ENCODE assay signal across 8 cellular contexts in the genomic region with DNA sequence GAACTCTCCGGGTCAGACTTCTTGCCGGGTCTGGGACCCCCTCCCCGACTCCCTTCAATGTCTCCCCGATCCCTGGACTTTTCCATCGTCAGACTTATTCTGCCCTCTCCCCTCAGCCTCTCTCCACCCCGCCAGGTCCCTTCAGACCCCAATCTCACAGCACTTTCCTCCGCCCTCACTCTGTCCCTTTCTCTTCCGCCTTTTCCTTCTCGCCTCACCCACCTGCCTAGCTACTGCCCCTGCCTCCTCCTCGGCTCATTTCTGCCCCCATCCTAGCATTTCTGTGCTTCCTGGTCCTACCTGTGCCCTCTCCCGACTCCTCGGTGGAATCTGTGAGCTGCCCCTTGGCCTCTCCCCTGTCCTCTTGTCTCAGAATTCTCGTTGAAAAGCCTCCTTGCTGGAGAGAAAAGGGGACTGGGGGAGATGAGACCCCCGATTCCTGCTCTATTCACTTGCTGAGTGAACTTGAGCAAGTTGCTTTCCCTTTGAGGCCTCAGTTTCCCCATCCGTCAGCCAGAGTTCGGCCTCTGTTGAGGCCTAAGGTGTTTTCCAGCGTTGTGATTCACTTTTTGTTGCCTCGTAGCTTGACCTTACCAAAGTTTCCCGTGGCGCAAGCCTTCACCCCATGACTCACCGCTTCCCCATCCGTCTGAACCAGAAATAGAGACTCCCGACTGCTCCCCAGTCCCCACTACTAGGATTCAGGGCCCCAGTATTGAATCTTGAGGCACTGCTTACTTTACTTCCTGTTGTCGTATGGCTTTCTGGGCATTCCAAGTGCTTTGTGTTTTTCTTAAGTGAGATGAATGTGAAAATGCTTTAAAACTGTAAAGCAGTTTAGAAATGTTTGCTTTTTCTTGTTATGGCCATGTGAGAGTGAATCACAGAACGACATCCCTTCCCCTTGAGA. TPM values are rescaled to one million over a fixed set of nuclear protein-coding genes. Genes with fewer than 3 reads are reported as not detected.
DNase-seq lines count a peak whose midpoint lies in the region; ATAC-seq and TF ChIP-seq lines count a peak whose summit lies in the region.

No MANE protein-coding gene starts in this region.

- H3K9me2 ChIP-seq in GM23338 (ENCODE audit: insufficient read depth), result no peaks in the 10 kb centered on the region

- H3K4me3 Mint-ChIP-seq in CD14-positive monocyte, result peak overlapping the region; percentile 96 to 98
- H3K4me3 Mint-ChIP-seq in GM23338, result peak overlapping the region; percentile 90
- peak overlapping the region; percentile 98 for H3K4me3 Mint-ChIP-seq in activated T-helper 17 cell treated with anti-CD3 and anti-CD28 coated beads, Interleukin-2, amount 50 U/mL, for 72 hours

- peak overlapping the region; percentile 100 for H3K4me2 ChIP-seq in GM23338

- peaks cover 22 to 34% of the 10 kb centered on the region in 2 donors for H3K36me3 Mint-ChIP-seq in CD14-positive monocyte
- peaks cover 3% of the 10 kb centered on the region; the same call in 1 of the 3 replicates for H3K36me3 Mint-ChIP-seq in GM23338 (ENCODE audit: low read depth)
- peaks cover 54% of the 10 kb centered on the region for H3K36me3 Mint-ChIP-seq in activated T-helper 17 cell treated with anti-CD3 and anti-CD28 coated beads, Interleukin-2, amount 50 U/mL, for 72 hours (ENCODE audit: low read depth)

- ATAC-seq in GM23338 (peak; percentile 17), omental fat pad (ENCODE audit: low FRiP score) (peak; percentile 84), aorta (ENCODE audit: low FRiP score) (peak; percentile 61), HG03520 (IDR thresholded peaks at IDR 0.05; ENCODE audit: unreplicated experiment) (no peak)
- peak; percentile 54 for ATAC-seq in activated T-helper 17 cell treated with anti-CD3 and anti-CD28 coated beads, Interleukin-2, amount 50 U/mL, for 72 hours (replicated peaks)

- peak; percentile 95 for DNase-seq in CD14-positive monocyte (ENCODE audit: low spot score)
- peak; percentile 57 for DNase-seq in GM23338 (ENCODE audit: low spot score)
- DNase-seq in NOMO-1 treated with DMSO at 0.1 percent for 48 hours (lab: John Stamatoyannopoulos, UW; ENCODE audit: unreplicated experiment), result peak; percentile 73
- DNase-seq in germinal center (ENCODE audit: low spot score), result peak; percentile 79
- DNase-seq in omental fat pad (ENCODE audit: low spot score), result peak; percentile 60
- peak; percentile 85 to 88 for DNase-seq in aorta

- no peak for TF ChIP-seq CTCF in CD14-positive monocyte (IDR thresholded peaks at IDR 0.05)
- TF ChIP-seq CTCF in GM23338 (conservative IDR thresholded peaks at IDR 0.05; ENCODE audit: low read depth in 2 of 2), result no peak
- TF ChIP-seq CTCF in omental fat pad (IDR thresholded peaks at IDR 0.05), result no peak

- H3K9me3 Mint-ChIP-seq in CD14-positive monocyte, result peaks cover 0 to 2% (median 0%) of the 10 kb centered on the region in 7 donors
- H3K9me3 Mint-ChIP-seq in GM23338, result no peaks in the 10 kb centered on the region
- H3K9me3 Mint-ChIP-seq in activated T-helper 17 cell treated with anti-CD3 and anti-CD28 coated beads, Interleukin-2, amount 50 U/mL, for 72 hours, result no peaks in the 10 kb centered on the region

- WGBS in aorta, 2 donors, result 1% methylated on average over 25 of the region's 25 CpGs

- peaks cover 61% of the 10 kb centered on the region for H3K4me1 Mint-ChIP-seq in CD14-positive monocyte
- H3K4me1 Mint-ChIP-seq in GM23338, result peaks cover 24% of the 10 kb centered on the region
- peaks cover 23% of the 10 kb centered on the region for H3K4me1 Mint-ChIP-seq in activated T-helper 17 cell treated with anti-CD3 and anti-CD28 coated beads, Interleukin-2, amount 50 U/mL, for 72 hours

- peaks cover 33% of the 10 kb centered on the region for H4K20me1 ChIP-seq in GM23338 (replicated peaks; ENCODE audit: insufficient read depth)

- H3K27me3 Mint-ChIP-seq in CD14-positive monocyte (ENCODE audit: low read depth in 3 of 3) (peaks cover 0 to 2% (median 0%) of the 10 kb centered on the region in 3 donors), GM23338 (ENCODE audit: insufficient read depth, low read depth, poor library complexity) (peaks cover 4% of the 10 kb centered on the region)
- H3K27me3 Mint-ChIP-seq in activated T-helper 17 cell treated with anti-CD3 and anti-CD28 coated beads, Interleukin-2, amount 50 U/mL, for 72 hours, result no peaks in the 10 kb centered on the region

- peak overlapping the region; percentile 98 for H3K4me3 ChIP-seq in GM23338
- peak overlapping the region; percentile 59 to 89 for H3K4me3 ChIP-seq in aorta (ENCODE audit: low read length in 2 of 2)

- H3K4me1 ChIP-seq in GM23338 (ENCODE audit: insufficient read depth) (peaks cover 14% of the 10 kb centered on the region), aorta (ENCODE audit: control insufficient read depth in 1 of 2, insufficient read depth in 2 of 2, low read length in 2 of 2) (peaks cover 3 to 11% of the 10 kb centered on the region in 2 donors)

- H2AFZ ChIP-seq in GM23338, result peak overlapping the region; percentile 88

- intact Hi-C loops in CD14-positive monocyte (cut with micrococcal nuclease) (loop anchor here in 1 of 2 donors (2.0 to 5.0 kb wide), 3 partner anchors 80 to 300 kb away; a partner anchor contains a TSS), aorta (cut with DNase I) (no loop called here)

- H3K36me3 ChIP-seq in GM23338 (ENCODE audit: insufficient read depth) (no peaks in the 10 kb centered on the region), aorta (ENCODE audit: control insufficient read depth in 1 of 2, insufficient read depth in 2 of 2, low read length in 1 of 2) (peaks cover 1 to 2% of the 10 kb centered on the region in 2 donors)

- no peaks in the 10 kb centered on the region for H3K27me3 ChIP-seq in GM23338 (ENCODE audit: insufficient read depth)
- no peaks in the 10 kb centered on the region for H3K27me3 ChIP-seq in aorta (ENCODE audit: control insufficient read depth in 1 of 2, insufficient read depth in 2 of 2, low read length in 1 of 2)

- H3K27ac Mint-ChIP-seq in CD14-positive monocyte, result peak overlapping the region; percentile 100
- peak overlapping the region; percentile 87 for H3K27ac Mint-ChIP-seq in GM23338
- peak overlapping the region; percentile 100 for H3K27ac Mint-ChIP-seq in activated T-helper 17 cell treated with anti-CD3 and anti-CD28 coated beads, Interleukin-2, amount 50 U/mL, for 72 hours

- H3F3A ChIP-seq in GM23338 (replicated peaks; ENCODE audit: low read depth), result no peaks in the 10 kb centered on the region

- peaks cover 57% of the 10 kb centered on the region for H3K79me2 ChIP-seq in GM23338 (replicated peaks; ENCODE audit: insufficient read depth)

- no peaks in the 10 kb centered on the region for H3K9me3 ChIP-seq in aorta (ENCODE audit: control insufficient read depth, low read length)

- H3K27ac ChIP-seq in GM23338 (ENCODE audit: low read depth) (peak overlapping the region; percentile 83), aorta (ENCODE audit: low read depth in 1 of 2, low read length in 2 of 2) (peak overlapping the region; percentile 46 to 60)

TF ChIP-seq in GM23338, 12 proteins besides CTCF, POLR2A, EP300 and RAD21 (continues in another document):
- TF ChIP-seq EZH2 (IDR thresholded peaks at IDR 0.05; ENCODE audit: low read depth, unreplicated experiment) (no peak), ZNF114 (CRISPR knock-in tag; IDR thresholded peaks at IDR 0.05) (no peak), ZNF331 (CRISPR knock-in tag; IDR thresholded peaks at IDR 0.05; ENCODE audit: low read depth) (no peak), NANOG (IDR thresholded peaks at IDR 0.05; ENCODE audit: borderline replicate concordance) (no peak), STAT1 (IDR thresholded peaks at IDR 0.05; ENCODE audit: unreplicated experiment) (no peak)
- TF ChIP-seq, protein P1, sequence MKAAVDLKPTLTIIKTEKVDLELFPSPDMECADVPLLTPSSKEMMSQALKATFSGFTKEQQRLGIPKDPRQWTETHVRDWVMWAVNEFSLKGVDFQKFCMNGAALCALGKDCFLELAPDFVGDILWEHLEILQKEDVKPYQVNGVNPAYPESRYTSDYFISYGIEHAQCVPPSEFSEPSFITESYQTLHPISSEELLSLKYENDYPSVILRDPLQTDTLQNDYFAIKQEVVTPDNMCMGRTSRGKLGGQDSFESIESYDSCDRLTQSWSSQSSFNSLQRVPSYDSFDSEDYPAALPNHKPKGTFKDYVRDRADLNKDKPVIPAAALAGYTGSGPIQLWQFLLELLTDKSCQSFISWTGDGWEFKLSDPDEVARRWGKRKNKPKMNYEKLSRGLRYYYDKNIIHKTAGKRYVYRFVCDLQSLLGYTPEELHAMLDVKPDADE (IDR thresholded peaks at IDR 0.05), result no peak

RNA-seq across cellular contexts. Expression of a gene that starts 0.9 kb away (rescaled TPM):
- 10 to 100 TPM in 1 of 2 donors, 1 to 10 TPM in 1; 7.1 to 10.0 TPM for polyA plus RNA-seq in CD14-positive monocyte
- 42.6 and 49.3 TPM in 2 replicates for total RNA-seq in GM23338 (2014; rRNA removed; shearing (Covaris generic))
- polyA plus RNA-seq in GM23338 (2016; fragmentation: Nextera tagmentation; extraction: Ambion mirVana), result 14.5 and 15.7 TPM in 2 replicates
- total RNA-seq in activated T-helper 17 cell treated with anti-CD3 and anti-CD28 coated beads, Interleukin-2, amount 50 U/mL, for 72 hours, result 10 to 100 TPM; 57.6 to 63.5 TPM
- 10 to 100 TPM; 64.8 to 96.7 (median 69.8) TPM for total RNA-seq in omental fat pad
- 100 to 1,000 TPM in 1 of 2 donors, 10 to 100 TPM in 1; 96.6 to 107 TPM for total RNA-seq in aorta
- polyA plus RNA-seq in aorta, result 100 to 1,000 TPM; 149 to 194 TPM
